Comparison of ENCODE assay signal across 24 cellular contexts in the genomic region with DNA sequence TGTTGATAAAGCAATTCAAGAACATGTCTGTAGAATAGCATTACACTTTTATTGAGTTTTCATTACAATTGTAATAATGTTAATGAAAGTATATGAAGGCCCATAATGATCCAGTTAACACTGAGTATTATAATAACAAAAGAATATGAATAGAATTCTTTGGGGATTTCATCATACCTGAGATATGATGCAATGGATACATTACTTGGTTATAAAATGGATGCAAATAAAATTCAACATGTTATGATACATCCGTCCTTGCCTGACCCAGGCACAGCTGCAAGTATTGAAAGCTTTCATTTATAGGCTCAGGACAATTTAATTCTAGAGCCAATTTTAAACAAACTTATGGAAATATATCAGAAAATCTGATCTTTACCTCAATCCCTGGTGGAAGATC. TPM values are rescaled to one million over a fixed set of nuclear protein-coding genes. Genes with fewer than 3 reads are reported as not detected.
A peak's percentile ranks its signal among the peaks of the same experiment; 100 is the strongest.
DNase-seq lines count a peak whose midpoint lies in the region; ATAC-seq, FAIRE-seq and TF ChIP-seq lines count a peak whose summit lies in the region.
"Had no signal": no experiment of that assay in that cellular context is flagged by ENCODE, and none has a peak within 500 bp of the region (broad histone marks: within the 10 kb centered on the region; RNA-seq: fewer than 3 reads in every experiment).

No MANE protein-coding gene starts in this region.

- WGBS in K562 (ENCODE audit: insufficient coverage, low coverage, missing lambda C conversion rate): 0% methylated on average over 1 of the region's 1 CpG

- H3K9ac ChIP-seq in K562 (ENCODE audit: insufficient read depth in 1 of 2, low read depth in 2 of 2, low read length in 2 of 2): no peak overlapping the region
- H3K9ac ChIP-seq: GM23248 had no signal

- no peaks in the 10 kb centered on the region; a peak in 1 of 5 replicates for H3K27me3 ChIP-seq in K562 (ENCODE audit: control insufficient read depth in 2 of 2, insufficient read depth in 2 of 2, low read length in 2 of 2)

- H3K9me1 ChIP-seq in K562 (ENCODE audit: control insufficient read depth, insufficient read depth, low read length): no peaks in the 10 kb centered on the region

- no peak for TF ChIP-seq EP300 in K562 (IDR thresholded peaks at IDR 0.05; ENCODE audit: low read length)

- no peak overlapping the region for H3K4me2 ChIP-seq in K562 (ENCODE audit: insufficient read depth, low read length)

- no peaks in the 10 kb centered on the region for H4K20me1 ChIP-seq in K562 (replicated peaks; ENCODE audit: control insufficient read depth, insufficient read depth, low read length)

- POLR2A ChIA-PET in HEK293 (lab: Yijun Ruan, JAX): no interaction called here
- POLR2A ChIA-PET in K562 (lab: Yijun Ruan, JAX): interaction anchor here (0.8 kb wide), 1 partner anchor 10 kb away, joined by 3 read pairs; no protein-coding TSS in a partner anchor

- H3K4me1 ChIP-seq in HEK293 (ENCODE audit: control insufficient read depth, insufficient read depth, low read length) (no peaks in the 10 kb centered on the region), K562 (replicated peaks in 1 of 2; ENCODE audit: control insufficient read depth in 2 of 2, insufficient read depth in 2 of 2, low read length in 2 of 2) (no peaks in the 10 kb centered on the region)

- intact Hi-C loops in K562 (cut with micrococcal nuclease): no loop called here

- TF ChIP-seq POLR2A in K562 (conservative IDR thresholded peaks at IDR 0.05): no peak

- H3K9me3 ChIP-seq in HEK293 (ENCODE audit: control insufficient read depth, insufficient read depth, low read depth, low read length): no peaks in the 10 kb centered on the region
- H3K9me3 ChIP-seq in K562 (replicated peaks; ENCODE audit: control insufficient read depth, insufficient read depth, low read depth, low read length): no peaks in the 10 kb centered on the region

- CTCF ChIA-PET in HEK293 (lab: Yijun Ruan, JAX) (no interaction called here), K562 (lab: Yijun Ruan, JAX; ENCODE audit: low intra/inter-chr PET ratio) (no interaction called here)

- in situ Hi-C loops in K562 (cut with MboI): no loop called here

- no peak overlapping the region for H3K27ac ChIP-seq in HEK293 (ENCODE audit: extremely low read depth, low read depth, low read length)
- H3K27ac ChIP-seq in K562 (ENCODE audit: extremely low read depth, low read depth, low read length): no peak overlapping the region
- H3K27ac ChIP-seq: GM23248 had no signal

- H3K4me3 ChIP-seq in HEK293 (ENCODE audit: low read depth, low read length) (no peak overlapping the region), K562 (no peak overlapping the region)
- H3K4me3 ChIP-seq: GM23248 had no signal

- DNase-seq in NCI-H526 (lab: John Stamatoyannopoulos, UW) (peak; percentile 3 to 20), NCI-H526 treated with DMSO at 0.1 percent for 48 hours (lab: John Stamatoyannopoulos, UW) (no peak), HCEC 1CT (peak; percentile 42), K562 (ENCODE audit: extremely low read depth in 1 of 4, low spot score in 3 of 4) (no peak), superior temporal gyrus (ENCODE audit: extremely low spot score) (no peak)
- DNase-seq: C1 segment of cervical spinal cord; Calu3; CD4-positive, alpha-beta memory T cell; COR-L47; DMS53; DMS79 treated with DMSO at 0.1 percent for 48 hours; GF-D8; GM23248; H7; HFFc6 had no signal

- no peak for FAIRE-seq in K562 (lab: Jason Lieb, UNC)
- FAIRE-seq: GM12891, GM18507, H1 had no signal

- no peaks in the 10 kb centered on the region for H3K36me3 ChIP-seq in HEK293 (ENCODE audit: control insufficient read depth in 2 of 2, insufficient read depth in 1 of 2, low read length in 2 of 2)
- no peaks in the 10 kb centered on the region for H3K36me3 ChIP-seq in K562 (ENCODE audit: control insufficient read depth, insufficient read depth, low read length)

- no peak for ATAC-seq in K562
- ATAC-seq in GM21576 (IDR thresholded peaks at IDR 0.05; ENCODE audit: unreplicated experiment): no peak
- ATAC-seq in GM21619 (IDR thresholded peaks at IDR 0.05; ENCODE audit: unreplicated experiment): no peak
- ATAC-seq: HCT116 had no signal

- TF ChIP-seq CTCF in HEK293 (tag by site-specific recombination; IDR thresholded peaks at IDR 0.05) (no peak), K562 (IDR thresholded peaks at IDR 0.05 in 2 of 3, conservative IDR thresholded peaks at IDR 0.05 in 1 of 3; ENCODE audit: insufficient read depth in 2 of 3, low read depth in 1 of 3, low read length in 3 of 3) (no peak)

- TF ChIP-seq RAD21 in K562 (CRISPR knock-in tag; conservative IDR thresholded peaks at IDR 0.05 in 1 of 2, IDR thresholded peaks at IDR 0.05 in 1 of 2): no peak

- BruUV-seq in K562 (replicated peaks; lab: Mats Ljungman, UMichigan): no TSS peak

- H2AFZ ChIP-seq in K562 (ENCODE audit: low read depth, low read length): no peak overlapping the region
- H2AFZ ChIP-seq: GM23248 had no signal

- no peaks in the 10 kb centered on the region for H3K79me2 ChIP-seq in K562 (ENCODE audit: control insufficient read depth, insufficient read depth, low read length)

TF ChIP-seq in HEK293, 187 proteins besides CTCF, POLR2A, EP300 and RAD21:
- TF ChIP-seq ZNF366 (tag by site-specific recombination; conservative IDR thresholded peaks at IDR 0.05) (peak; percentile 22; the same call in 1 of the 2 replicates), MYNN (tag by site-specific recombination; IDR thresholded peaks at IDR 0.05; ENCODE audit: borderline replicate concordance) (no peak)

TF ChIP-seq in K562, 482 proteins besides CTCF, POLR2A, EP300 and RAD21 (continues in another document):
- TF ChIP-seq TGIF2 (CRISPR knock-in tag; IDR thresholded peaks at IDR 0.05) (no peak), ZNF217 (CRISPR knock-in tag; IDR thresholded peaks at IDR 0.05) (no peak), ARHGAP35 (IDR thresholded peaks at IDR 0.05; ENCODE audit: partially characterized antibody) (no peak), CEBPG (CRISPR knock-in tag; IDR thresholded peaks at IDR 0.05) (no peak), CEBPG (tag; conservative IDR thresholded peaks at IDR 0.05 in 1 of 2, IDR thresholded peaks at IDR 0.05 in 1 of 2) (peak; percentile 53 to 84), NFYB (IDR thresholded peaks at IDR 0.05; ENCODE audit: extremely low read depth, insufficient read length) (no peak), ZNF134 (CRISPR knock-in tag; conservative IDR thresholded peaks at IDR 0.05) (no peak), ZNF282 (CRISPR knock-in tag; IDR thresholded peaks at IDR 0.05) (no peak)
- TF ChIP-seq, protein P1, sequence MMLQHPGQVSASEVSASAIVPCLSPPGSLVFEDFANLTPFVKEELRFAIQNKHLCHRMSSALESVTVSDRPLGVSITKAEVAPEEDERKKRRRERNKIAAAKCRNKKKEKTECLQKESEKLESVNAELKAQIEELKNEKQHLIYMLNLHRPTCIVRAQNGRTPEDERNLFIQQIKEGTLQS (IDR thresholded peaks at IDR 0.05): peak; percentile 40; the same call in 1 of the 2 replicates
- TF ChIP-seq, protein P1 (CRISPR knock-in tag; conservative IDR thresholded peaks at IDR 0.05): no peak
- TF ChIP-seq, protein P2, sequence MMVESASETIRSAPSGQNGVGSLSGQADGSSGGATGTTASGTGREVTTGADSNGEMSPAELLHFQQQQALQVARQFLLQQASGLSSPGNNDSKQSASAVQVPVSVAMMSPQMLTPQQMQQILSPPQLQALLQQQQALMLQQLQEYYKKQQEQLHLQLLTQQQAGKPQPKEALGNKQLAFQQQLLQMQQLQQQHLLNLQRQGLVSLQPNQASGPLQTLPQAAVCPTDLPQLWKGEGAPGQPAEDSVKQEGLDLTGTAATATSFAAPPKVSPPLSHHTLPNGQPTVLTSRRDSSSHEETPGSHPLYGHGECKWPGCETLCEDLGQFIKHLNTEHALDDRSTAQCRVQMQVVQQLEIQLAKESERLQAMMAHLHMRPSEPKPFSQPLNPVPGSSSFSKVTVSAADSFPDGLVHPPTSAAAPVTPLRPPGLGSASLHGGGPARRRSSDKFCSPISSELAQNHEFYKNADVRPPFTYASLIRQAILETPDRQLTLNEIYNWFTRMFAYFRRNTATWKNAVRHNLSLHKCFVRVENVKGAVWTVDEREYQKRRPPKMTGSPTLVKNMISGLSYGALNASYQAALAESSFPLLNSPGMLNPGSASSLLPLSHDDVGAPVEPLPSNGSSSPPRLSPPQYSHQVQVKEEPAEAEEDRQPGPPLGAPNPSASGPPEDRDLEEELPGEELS (CRISPR knock-in tag; IDR thresholded peaks at IDR 0.05; ENCODE audit: borderline replicate concordance): no peak

RNA-seq across cellular contexts. Expression of a gene that starts 8.2 kb away (rescaled TPM):
- total RNA-seq in K562 (2011; cell fraction: chromatin; rRNA removed; ENCODE audit: low replicate concordance): not detected in 2 replicates
- not detected in 2 replicates for total RNA-seq in K562 (2011; cell fraction: nucleolus; rRNA removed)
- total RNA-seq in K562 (2011; cell fraction: nucleoplasm; rRNA removed): not detected in 2 replicates
- total RNA-seq in K562 (2014; rRNA removed): not detected in 2 replicates
- not detected in 2 replicates for total RNA-seq in K562 (2014; rRNA removed; fragmentation: Illumina TruSeq; extraction: Trizol)
- not detected in 2 replicates for total RNA-seq in K562 (2015; rRNA removed; fragmentation: Illumina TruSeq; extraction: Trizol)
- 0.09 TPM in 1 of 2 replicates, not detected in the other for total RNA-seq in K562 (2021)
- polyA plus RNA-seq in K562 (2011; rRNA removed): not detected in 2 replicates
- not detected in 2 replicates for polyA plus RNA-seq in K562 (2011; cell fraction: cytosol; rRNA removed)
- polyA plus RNA-seq in K562 (2011; cell fraction: nucleus; rRNA removed): not detected in 2 replicates
- not detected in 2 replicates for polyA plus RNA-seq in K562 (2012)
- polyA plus RNA-seq in K562 (2014; fragmentation: Illumina TruSeq; extraction: Trizol): not detected in 2 replicates
- polyA plus RNA-seq in K562 (2014; fragmentation: Nextera tagmentation; extraction: Ambion mirVana): not detected
- polyA plus RNA-seq in K562 (2014; rRNA removed): not detected in 2 replicates
- not detected in 2 replicates for polyA minus RNA-seq in K562 (2011; rRNA and poly(A)+ RNA removed)
- not detected in 2 replicates for polyA minus RNA-seq in K562 (2011; cell fraction: cytosol; rRNA and poly(A)+ RNA removed)
- not detected in 2 replicates for polyA minus RNA-seq in K562 (2011; cell fraction: nucleus; rRNA and poly(A)+ RNA removed)
- total RNA-seq: A172, Calu3, G401, GM23248, HFFc6 had no signal
- polyA plus RNA-seq: GM23248 had no signal

Comparison
In these comparisons a context has a peak if more than half of its experiments do, and no peak if none do; other contexts are left out.
1. DNase-seq: peak in NCI-H526 (2 of 2) and HCEC 1CT (single experiment); none in NCI-H526 treated with DMSO at 0.1 percent for 48 hours (single experiment), K562 (0 of 4) and superior temporal gyrus (single experiment).